ENCODE assay signal across 14 cellular contexts in the genomic region with DNA sequence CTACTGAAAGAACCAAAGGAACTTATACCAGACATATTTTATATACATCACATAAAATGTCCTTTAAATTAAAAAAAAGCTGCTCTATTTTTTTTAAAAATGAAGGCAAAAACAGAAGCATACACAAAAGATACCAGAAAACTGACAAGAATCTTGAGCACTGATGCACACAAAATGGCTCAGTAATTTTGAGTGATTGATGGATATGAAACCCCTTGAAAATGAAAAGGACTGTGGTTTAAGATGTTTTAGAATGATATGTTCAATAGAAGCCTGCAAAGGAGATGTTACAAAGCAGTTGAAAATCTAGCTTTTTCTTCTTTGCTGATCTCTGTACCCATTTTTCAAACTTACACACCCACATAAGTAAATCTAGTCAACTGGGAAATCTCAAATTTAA. TPM values are rescaled to one million over a fixed set of nuclear protein-coding genes. Genes with fewer than 3 reads are reported as not detected.
DNase-seq lines count a peak whose midpoint lies in the region; ATAC-seq and TF ChIP-seq lines count a peak whose summit lies in the region.
"Had no signal": no experiment of that assay in that cellular context is flagged by ENCODE, and none has a peak within 500 bp of the region (broad histone marks: within the 10 kb centered on the region; RNA-seq: fewer than 3 reads in every experiment).

No MANE protein-coding gene starts in this region.

- H3K4me3 ChIP-seq in Jurkat, Clone E6-1 (ENCODE audit: low read length), result no peak overlapping the region
- H3K4me3 ChIP-seq: esophagus muscularis mucosa had no signal

- H3K27ac Mint-ChIP-seq in activated naive CD8-positive, alpha-beta T cell, result no peak overlapping the region
- no peak overlapping the region for H3K27ac Mint-ChIP-seq in activated naive CD8-positive, alpha-beta T cell treated with anti-CD3 and anti-CD28 coated beads for 36 hours
- no peak overlapping the region for H3K27ac Mint-ChIP-seq in WTC11
- H3K27ac Mint-ChIP-seq in stimulated activated effector memory CD8-positive, alpha-beta T cell treated with anti-CD3 and anti-CD28 coated beads, Interleukin-12 subunit alpha, Interleukin-12 subunit beta, amount 100 ng/mL, for 72 hours, result peak overlapping the region; percentile 54

- H3K36me3 Mint-ChIP-seq in activated naive CD8-positive, alpha-beta T cell, result peaks cover 11% of the 10 kb centered on the region
- peaks cover 20% of the 10 kb centered on the region for H3K36me3 Mint-ChIP-seq in activated naive CD8-positive, alpha-beta T cell treated with anti-CD3 and anti-CD28 coated beads for 36 hours
- H3K36me3 Mint-ChIP-seq in WTC11, result peaks cover 4% of the 10 kb centered on the region
- peaks cover 48% of the 10 kb centered on the region for H3K36me3 Mint-ChIP-seq in stimulated activated effector memory CD8-positive, alpha-beta T cell treated with anti-CD3 and anti-CD28 coated beads, Interleukin-12 subunit alpha, Interleukin-12 subunit beta, amount 100 ng/mL, for 72 hours

- no peaks in the 10 kb centered on the region for H3K27me3 Mint-ChIP-seq in activated naive CD8-positive, alpha-beta T cell
- H3K27me3 Mint-ChIP-seq in activated naive CD8-positive, alpha-beta T cell treated with anti-CD3 and anti-CD28 coated beads for 36 hours, result no peaks in the 10 kb centered on the region
- H3K27me3 Mint-ChIP-seq in WTC11 (ENCODE audit: low read depth), result peaks cover 2% of the 10 kb centered on the region

- CTCF ChIA-PET in WTC11 (lab: Charles Lee), result interaction anchor here (0.7 to 1.1 kb wide), 3 partner anchors 26 to 155 kb away, joined by 3 to 4 read pairs (median 3); no protein-coding TSS in a partner anchor

- no peak for ATAC-seq in WTC11
- ATAC-seq in stimulated activated effector memory CD8-positive, alpha-beta T cell treated with anti-CD3 and anti-CD28 coated beads, Interleukin-12 subunit alpha, Interleukin-12 subunit beta, amount 100 ng/mL, for 72 hours, result no peak
- no peak for ATAC-seq in GM18511 (IDR thresholded peaks at IDR 0.05; ENCODE audit: unreplicated experiment)
- ATAC-seq: left cardiac atrium had no signal

- H3K4me1 Mint-ChIP-seq in activated naive CD8-positive, alpha-beta T cell (ENCODE audit: low read depth), result peaks cover 42% of the 10 kb centered on the region
- peaks cover 31% of the 10 kb centered on the region for H3K4me1 Mint-ChIP-seq in activated naive CD8-positive, alpha-beta T cell treated with anti-CD3 and anti-CD28 coated beads for 36 hours
- H3K4me1 Mint-ChIP-seq in WTC11, result peaks cover 32% of the 10 kb centered on the region
- H3K4me1 Mint-ChIP-seq in stimulated activated effector memory CD8-positive, alpha-beta T cell treated with anti-CD3 and anti-CD28 coated beads, Interleukin-12 subunit alpha, Interleukin-12 subunit beta, amount 100 ng/mL, for 72 hours, result peaks cover 27% of the 10 kb centered on the region

- H3K4me3 Mint-ChIP-seq in activated naive CD8-positive, alpha-beta T cell, result peak overlapping the region; percentile 49
- H3K4me3 Mint-ChIP-seq in activated naive CD8-positive, alpha-beta T cell treated with anti-CD3 and anti-CD28 coated beads for 36 hours, result no peak overlapping the region
- H3K4me3 Mint-ChIP-seq in WTC11, result peak overlapping the region; percentile 16; the same call in 1 of the 2 replicates
- H3K4me3 Mint-ChIP-seq in stimulated activated effector memory CD8-positive, alpha-beta T cell treated with anti-CD3 and anti-CD28 coated beads, Interleukin-12 subunit alpha, Interleukin-12 subunit beta, amount 100 ng/mL, for 72 hours, result peak overlapping the region; percentile 88

- TF ChIP-seq CTCF in WTC11 (IDR thresholded peaks at IDR 0.05), result no peak

- no peak for DNase-seq in activated naive CD8-positive, alpha-beta T cell treated with anti-CD3 and anti-CD28 coated beads for 36 hours
- DNase-seq in Jurkat, Clone E6-1 (ENCODE audit: low read depth, low spot score), result peak; percentile 51
- DNase-seq in WTC11 (ENCODE audit: low spot score) (no peak), UCSD-AML1 (lab: John Stamatoyannopoulos, UW; ENCODE audit: unreplicated experiment) (no peak), MV-4-11 (lab: John Stamatoyannopoulos, UW) (no peak)
- DNase-seq in stimulated activated effector memory CD8-positive, alpha-beta T cell treated with anti-CD3 and anti-CD28 coated beads, Interleukin-12 subunit alpha, Interleukin-12 subunit beta, amount 100 ng/mL, for 72 hours (ENCODE audit: low spot score in 2 of 2), result no peak
- DNase-seq: DMS 273 treated with DMSO at 0.1 percent for 48 hours, left cardiac atrium, NCI-H2171 treated with DMSO at 0.1 percent for 48 hours, posterior cingulate gyrus, SIG-M5 had no signal

- POLR2A ChIA-PET in WTC11 (lab: Charles Lee), result no interaction called here

- no peaks in the 10 kb centered on the region for H3K9me3 Mint-ChIP-seq in activated naive CD8-positive, alpha-beta T cell (ENCODE audit: low read depth)
- H3K9me3 Mint-ChIP-seq in activated naive CD8-positive, alpha-beta T cell treated with anti-CD3 and anti-CD28 coated beads for 36 hours, result peaks cover 4% of the 10 kb centered on the region
- no peaks in the 10 kb centered on the region for H3K9me3 Mint-ChIP-seq in WTC11
- H3K9me3 Mint-ChIP-seq in stimulated activated effector memory CD8-positive, alpha-beta T cell treated with anti-CD3 and anti-CD28 coated beads, Interleukin-12 subunit alpha, Interleukin-12 subunit beta, amount 100 ng/mL, for 72 hours, result no peaks in the 10 kb centered on the region

TF ChIP-seq in WTC11, 78 proteins besides CTCF, POLR2A, EP300 and RAD21 (continues in another document):
- TF ChIP-seq FOXP4 (CRISPR knock-in tag; IDR thresholded peaks at IDR 0.05) (no peak), ETV6 (CRISPR knock-in tag; IDR thresholded peaks at IDR 0.05) (no peak), ZNF425 (CRISPR knock-in tag; conservative IDR thresholded peaks at IDR 0.05) (no peak), ATF1 (CRISPR knock-in tag; IDR thresholded peaks at IDR 0.05) (no peak), RORB (CRISPR knock-in tag; IDR thresholded peaks at IDR 0.05) (no peak), MLX (CRISPR knock-in tag; IDR thresholded peaks at IDR 0.05) (no peak), IRF2 (CRISPR knock-in tag; IDR thresholded peaks at IDR 0.05; ENCODE audit: borderline replicate concordance, low read depth) (no peak), FOXK1 (CRISPR knock-in tag; IDR thresholded peaks at IDR 0.05) (no peak)

RNA-seq across cellular contexts. Expression of gene C16orf87, which starts 2.7 kb away (rescaled TPM):
- 10 to 100 TPM; 16.5 to 17.9 TPM for total RNA-seq in activated naive CD8-positive, alpha-beta T cell treated with anti-CD3 and anti-CD28 coated beads for 36 hours
- 20.0 TPM for polyA plus RNA-seq in Jurkat, Clone E6-1 (2012; ENCODE audit: insufficient read depth, insufficient read length)
- total RNA-seq in WTC11 (2021), result 21.8 to 22.5 TPM (median 22.5 TPM) in 3 replicates

RNA-seq across cellular contexts. Expression of gene GPT2, which starts 55.9 kb away (rescaled TPM):
- total RNA-seq in activated naive CD8-positive, alpha-beta T cell treated with anti-CD3 and anti-CD28 coated beads for 36 hours, result 10 to 100 TPM; 33.2 to 35.8 TPM
- 20.6 TPM for polyA plus RNA-seq in Jurkat, Clone E6-1 (2012; ENCODE audit: insufficient read depth, insufficient read length)
- total RNA-seq in WTC11 (2021), result 61.0 to 81.8 TPM (median 63.1 TPM) in 3 replicates
